Comparison of ENCODE assay signal across 15 cellular contexts in genomic region chr9:107866912-107867311, GRCh38.
A peak's percentile ranks its signal among the peaks of the same experiment; 100 is the strongest.
DNase-seq lines count a peak whose midpoint lies in the region; FAIRE-seq and TF ChIP-seq lines count a peak whose summit lies in the region.
"Had no signal": no experiment of that assay in that cellular context is flagged by ENCODE, and none has a peak within 500 bp of the region (broad histone marks: within the 10 kb centered on the region; RNA-seq: fewer than 3 reads in every experiment).

No MANE protein-coding gene starts in this region.

- no peak overlapping the region for H2BK20ac ChIP-seq in H1 (ENCODE audit: low read length)

- POLR2A ChIA-PET in H1 (lab: Charles Lee; ENCODE audit: partially characterized antibody), result no interaction called here

- H4K20me1 ChIP-seq in BLaER1 treated with 17β-estradiol and CSF1 and Interleukin-3, amounts not matched to agents 10 nM and 100 nM, result no peaks in the 10 kb centered on the region
- H4K20me1 ChIP-seq in H1 (replicated peaks in 1 of 2; ENCODE audit: control insufficient read depth in 1 of 2, insufficient read depth in 2 of 2, low read length in 2 of 2), result no peaks in the 10 kb centered on the region

- H3K9me3 ChIP-seq in BLaER1 treated with 17β-estradiol and CSF1 and Interleukin-3, amounts not matched to agents 10 nM and 100 nM (replicated peaks in 1 of 11), result peaks cover 0 to 5% (median 0%) of the 10 kb centered on the region in 11 experiments; a peak in 4 of 22 replicates
- no peaks in the 10 kb centered on the region for H3K9me3 ChIP-seq in H1 (ENCODE audit: insufficient read depth in 2 of 2, low read depth in 1 of 2, low read length in 1 of 2)
- H3K9me3 ChIP-seq: tibial artery had no signal

- H2BK120ac ChIP-seq in H1 (replicated peaks; ENCODE audit: low read depth, low read length), result no peak overlapping the region

- no peak for TF ChIP-seq CTCF in H1 (IDR thresholded peaks at IDR 0.05; ENCODE audit: control extremely low read depth in 1 of 3, insufficient read depth in 1 of 3, low read depth in 1 of 3, low read length in 3 of 3)

- TF ChIP-seq RAD21 in H1 (IDR thresholded peaks at IDR 0.05 in 1 of 2, conservative IDR thresholded peaks at IDR 0.05 in 1 of 2; ENCODE audit: low read depth in 2 of 2, low read length in 2 of 2), result no peak

- H3K4me1 ChIP-seq in BLaER1 treated with 17β-estradiol and CSF1 and Interleukin-3, amounts not matched to agents 10 nM and 100 nM, result peaks cover 30 to 100% (median 74%) of the 10 kb centered on the region in 10 experiments
- no peaks in the 10 kb centered on the region for H3K4me1 ChIP-seq in H1 (replicated peaks in 1 of 4; ENCODE audit: control insufficient read depth in 3 of 4, insufficient read depth in 4 of 4, low read length in 3 of 4)

- H2BK5ac ChIP-seq in H1 (ENCODE audit: low read depth, low read length), result no peak overlapping the region

- H3K36me3 ChIP-seq in BLaER1 treated with 17β-estradiol and CSF1 and Interleukin-3, amounts not matched to agents 10 nM and 100 nM, result no peaks in the 10 kb centered on the region
- H3K36me3 ChIP-seq in H1 (ENCODE audit: control insufficient read depth in 2 of 4, insufficient read depth in 4 of 4, low read length in 3 of 4), result no peaks in the 10 kb centered on the region
- H3K36me3 ChIP-seq: tibial artery had no signal

- peak overlapping the region; percentile 77 to 96 (median 90) for H3K4me2 ChIP-seq in BLaER1 treated with 17β-estradiol and CSF1 and Interleukin-3, amounts not matched to agents 10 nM and 100 nM
- H3K4me2 ChIP-seq in H1 (ENCODE audit: insufficient read depth in 1 of 2, low read depth in 2 of 2, low read length in 2 of 2), result no peak overlapping the region

- no peak overlapping the region for H2AK5ac ChIP-seq in H1 (ENCODE audit: low read depth, low read length)

- peak; percentile 75 to 89 for DNase-seq in NOMO-1 (lab: John Stamatoyannopoulos, UW; ENCODE audit: unreplicated experiment in 2 of 2)
- DNase-seq in H1 (ENCODE audit: low read depth in 1 of 2, low spot score in 2 of 2), result no peak
- DNase-seq in myocyte (ENCODE audit: low read depth), result peak; percentile 4
- DNase-seq in cortex of kidney (lab: John Stamatoyannopoulos, UW), result no peak
- no peak for DNase-seq in stimulated activated CD4-positive, alpha-beta T cell treated with anti-CD3 and anti-CD28 coated beads, Interleukin-12 subunit alpha, Interleukin-12 subunit beta, amount 100 ng/mL, for 4 hours
- no peak for DNase-seq in hippocampal formation (lab: John Stamatoyannopoulos, UW)
- no peak for DNase-seq in activated CD8-positive, alpha-beta memory T cell treated with anti-CD3 and anti-CD28 coated beads for 24 hours
- DNase-seq: activated CD4-positive, alpha-beta T cell treated with anti-CD3 and anti-CD28 coated beads, Interleukin-2, amount 50 U/mL, for 4 hours; DMS79 treated with DMSO at 0.1 percent for 48 hours; NCI-H1694; NCI-H526 treated with DMSO at 0.1 percent for 48 hours; posterior cingulate gyrus; RPMI8226; tibial artery had no signal

- no peak overlapping the region for H4K5ac ChIP-seq in H1 (ENCODE audit: insufficient read length, low read depth, low read length)

- peak overlapping the region in 10 of 11 experiments; percentile 47 to 90 (median 81); a peak in 19 of 22 replicates for H3K27ac ChIP-seq in BLaER1 treated with 17β-estradiol and CSF1 and Interleukin-3, amounts not matched to agents 10 nM and 100 nM
- no peak overlapping the region for H3K27ac ChIP-seq in H1 (ENCODE audit: low read depth, low read length)
- H3K27ac ChIP-seq: tibial artery had no signal

- H3K79me2 ChIP-seq in H1 (ENCODE audit: control insufficient read depth in 1 of 2, insufficient read depth in 2 of 2, low read length in 2 of 2), result no peaks in the 10 kb centered on the region

- peak overlapping the region in 7 of 11 experiments; percentile 42 to 77 (median 70); a peak in 14 of 22 replicates for H3K9ac ChIP-seq in BLaER1 treated with 17β-estradiol and CSF1 and Interleukin-3, amounts not matched to agents 10 nM and 100 nM
- H3K9ac ChIP-seq in H1 (replicated peaks in 1 of 4; ENCODE audit: extremely low read depth in 1 of 4, low read depth in 3 of 4, low read length in 3 of 4), result no peak overlapping the region

- H4K8ac ChIP-seq in H1 (ENCODE audit: extremely low read depth, insufficient read depth, low read length), result no peak overlapping the region

- H2BK15ac ChIP-seq in H1 (ENCODE audit: low read length), result no peak overlapping the region

- no peak overlapping the region for H4K91ac ChIP-seq in H1 (replicated peaks; ENCODE audit: insufficient read length, low read length)

- FAIRE-seq in H1 (lab: Jason Lieb, UNC), result no peak

- H3K23ac ChIP-seq in H1 (ENCODE audit: insufficient read length), result no peak overlapping the region

- TF ChIP-seq POLR2A in H1 (IDR thresholded peaks at IDR 0.05; ENCODE audit: control extremely low read depth in 1 of 2, low read depth in 2 of 2, low read length in 2 of 2), result no peak

- no peaks in the 10 kb centered on the region for H3K27me3 ChIP-seq in BLaER1 treated with 17β-estradiol and CSF1 and Interleukin-3, amounts not matched to agents 10 nM and 100 nM
- H3K27me3 ChIP-seq in H1 (replicated peaks in 1 of 4; ENCODE audit: control insufficient read depth in 3 of 4, extremely low read depth in 1 of 4, insufficient read depth in 3 of 4, low read length in 3 of 4), result no peaks in the 10 kb centered on the region
- H3K27me3 ChIP-seq: tibial artery had no signal

- H3K4me3 ChIP-seq in BLaER1 treated with 17β-estradiol and CSF1 and Interleukin-3, amounts not matched to agents 10 nM and 100 nM, result peak overlapping the region in 1 of 10 experiments; percentile 10; a peak in 1 of 20 replicates
- H3K4me3 ChIP-seq in H1 (ENCODE audit: extremely low read depth in 1 of 4, insufficient read depth in 2 of 4, low read depth in 3 of 4, low read length in 4 of 4), result no peak overlapping the region
- H3K4me3 ChIP-seq: tibial artery had no signal

- no peaks in the 10 kb centered on the region for H3K23me2 ChIP-seq in H1 (ENCODE audit: low read depth, low read length)

- H3K18ac ChIP-seq in H1 (ENCODE audit: extremely low read depth, low read length), result no peak overlapping the region

- H3K14ac ChIP-seq in H1 (ENCODE audit: insufficient read length), result no peak overlapping the region

- H3K56ac ChIP-seq in H1 (replicated peaks; ENCODE audit: insufficient read length, low read depth, low read length), result no peak overlapping the region

- no peak overlapping the region for H2BK12ac ChIP-seq in H1 (ENCODE audit: low read depth, low read length)

- no peak for TF ChIP-seq EP300 in H1 (IDR thresholded peaks at IDR 0.05; ENCODE audit: borderline replicate concordance in 1 of 2, low read depth in 2 of 2, low read length in 2 of 2)

- no peaks in the 10 kb centered on the region for H3K79me1 ChIP-seq in H1 (ENCODE audit: low read depth, low read length)

- 0 out of 2 replicates have a peak overlapping the region, but pooled peaks have one; percentile 40 for H2AFZ ChIP-seq in H1 (ENCODE audit: low read length)

- no peak overlapping the region for H3K4ac ChIP-seq in H1 (replicated peaks; ENCODE audit: insufficient read length, low read depth, low read length)

- CTCF ChIA-PET in H1 (lab: Charles Lee; ENCODE audit: partially characterized antibody), result no interaction called here

TF ChIP-seq in H1, 55 proteins besides CTCF, POLR2A, EP300 and RAD21:
- no peak for TF ChIP-seq FOSL1 (IDR thresholded peaks at IDR 0.05; ENCODE audit: insufficient read depth, low read depth, low read length)
- TF ChIP-seq CEBPB (IDR thresholded peaks at IDR 0.05; ENCODE audit: low read depth, low read length), result no peak
- no peak for TF ChIP-seq SIRT6 (IDR thresholded peaks at IDR 0.05; ENCODE audit: low read length)
- TF ChIP-seq KDM5A (IDR thresholded peaks at IDR 0.05; ENCODE audit: low read length), result no peak
- TF ChIP-seq ASH2L (IDR thresholded peaks at IDR 0.05; ENCODE audit: low read length), result no peak
- no peak for TF ChIP-seq SIN3A (conservative IDR thresholded peaks at IDR 0.05 in 1 of 2, IDR thresholded peaks at IDR 0.05 in 1 of 2; ENCODE audit: low read depth in 1 of 2, low read length in 2 of 2)
- TF ChIP-seq GTF2F1 (IDR thresholded peaks at IDR 0.05; ENCODE audit: borderline replicate concordance, low read depth, low read length), result no peak
- TF ChIP-seq BCL11A (IDR thresholded peaks at IDR 0.05; ENCODE audit: low read depth in 2 of 2, low read length in 2 of 2), result no peak
- TF ChIP-seq GABPA (IDR thresholded peaks at IDR 0.05; ENCODE audit: borderline replicate concordance, insufficient read depth, low read length), result no peak
- no peak for TF ChIP-seq SUZ12 (IDR thresholded peaks at IDR 0.05; ENCODE audit: low read length)
- no peak for TF ChIP-seq SIX5 (IDR thresholded peaks at IDR 0.05; ENCODE audit: low read depth, low read length)
- TF ChIP-seq JUN (IDR thresholded peaks at IDR 0.05; ENCODE audit: low read depth, low read length), result no peak
- TF ChIP-seq TCF12 (IDR thresholded peaks at IDR 0.05; ENCODE audit: low read depth, low read length), result no peak
- TF ChIP-seq RBBP5 (IDR thresholded peaks at IDR 0.05; ENCODE audit: borderline replicate concordance, low read depth, low read length), result no peak
- TF ChIP-seq EZH2 (IDR thresholded peaks at IDR 0.05; ENCODE audit: low read depth, low read length, severe bottlenecking), result no peak
- no peak for TF ChIP-seq KDM1A (IDR thresholded peaks at IDR 0.05; ENCODE audit: borderline replicate concordance, low read length)
- TF ChIP-seq CHD2 (IDR thresholded peaks at IDR 0.05; ENCODE audit: low read length), result no peak
- no peak for TF ChIP-seq KDM4A (IDR thresholded peaks at IDR 0.05; ENCODE audit: low read depth, low read length, severe bottlenecking)
- no peak for TF ChIP-seq CBX8 (IDR thresholded peaks at IDR 0.05; ENCODE audit: borderline replicate concordance, low read depth, low read length)
- TF ChIP-seq CREB1 (IDR thresholded peaks at IDR 0.05), result no peak
TF ChIP-seq in H1: peak in this region for 0.

Comparison
In these comparisons a context has a peak if more than half of its experiments do, and no peak if none do; other contexts are left out.
1. H3K4me2 ChIP-seq: peak in BLaER1 treated with 17β-estradiol and CSF1 and Interleukin-3, amounts not matched to agents 10 nM and 100 nM (11 of 11); none in H1 (0 of 2).
2. H3K9ac ChIP-seq: peak in BLaER1 treated with 17β-estradiol and CSF1 and Interleukin-3, amounts not matched to agents 10 nM and 100 nM (7 of 11); none in H1 (0 of 4).
3. DNase-seq: peak in NOMO-1 (2 of 2) and myocyte (single experiment); none in H1 (0 of 2), cortex of kidney (single experiment), stimulated activated CD4-positive, alpha-beta T cell treated with anti-CD3 and anti-CD28 coated beads, Interleukin-12 subunit alpha, Interleukin-12 subunit beta, amount 100 ng/mL, for 4 hours (single experiment), hippocampal formation (0 of 2) and activated CD8-positive, alpha-beta memory T cell treated with anti-CD3 and anti-CD28 coated beads for 24 hours (single experiment).